ENCODE assay signal across 14 cellular contexts in genomic region chr11:132683602-132684001, GRCh38.
"Had no signal": no experiment of that assay in that cellular context is flagged by ENCODE, and none has a peak within 500 bp of the region (broad histone marks: within the 10 kb centered on the region; RNA-seq: fewer than 3 reads in every experiment).

No MANE protein-coding gene starts in this region.

- H3K9ac ChIP-seq: parathyroid adenoma had no signal

- FAIRE-seq: endometrium had no signal

- H3K27me3 ChIP-seq: esophagus squamous epithelium, left lung had no signal

- H3K4me1 ChIP-seq: esophagus squamous epithelium, left lung, parathyroid adenoma had no signal

- H3K4me3 ChIP-seq: esophagus squamous epithelium, left lung, skin epidermis had no signal

- H3K27me3 Mint-ChIP-seq: activated naive CD4-positive, alpha-beta T cell treated with anti-CD3 and anti-CD28 coated beads, Interleukin-2, amount 50 U/mL, for 24 hours had no signal

- H3K36me3 Mint-ChIP-seq: activated naive CD4-positive, alpha-beta T cell treated with anti-CD3 and anti-CD28 coated beads, Interleukin-2, amount 50 U/mL, for 24 hours had no signal

- DNase-seq: activated CD4-positive, alpha-beta T cell treated with anti-CD3 and anti-CD28 coated beads, Interleukin-2, amount 50 U/mL, for 1 hour; amygdala; esophagus squamous epithelium; foreskin melanocyte; head of caudate nucleus; islet precursor cell; left lung; retina had no signal

- H3K27ac ChIP-seq: esophagus squamous epithelium, left lung, parathyroid adenoma, skin epidermis had no signal

- H2AFZ ChIP-seq: parathyroid adenoma had no signal

- H3K36me3 ChIP-seq: esophagus squamous epithelium, left lung had no signal

- ATAC-seq: left lung had no signal

- H3K27ac Mint-ChIP-seq: activated naive CD4-positive, alpha-beta T cell treated with anti-CD3 and anti-CD28 coated beads, Interleukin-2, amount 50 U/mL, for 24 hours; T-helper 1 cell treated with Interleukin-12 subunit alpha and Interleukin-12 subunit beta and Interleukin-4 antibody, amounts not matched to agents 30 μg/mL and 1 μg/mL, for 36 hours had no signal

- H3K4me3 Mint-ChIP-seq: activated naive CD4-positive, alpha-beta T cell treated with anti-CD3 and anti-CD28 coated beads, Interleukin-2, amount 50 U/mL, for 24 hours; neural crest cell; T-helper 1 cell treated with Interleukin-12 subunit alpha and Interleukin-12 subunit beta and Interleukin-4 antibody, amounts not matched to agents 30 μg/mL and 1 μg/mL, for 36 hours had no signal

- H3K79me2 ChIP-seq: parathyroid adenoma had no signal

- H3K4me1 Mint-ChIP-seq: activated naive CD4-positive, alpha-beta T cell treated with anti-CD3 and anti-CD28 coated beads, Interleukin-2, amount 50 U/mL, for 24 hours; neural crest cell had no signal

- H3K9me3 Mint-ChIP-seq: activated naive CD4-positive, alpha-beta T cell treated with anti-CD3 and anti-CD28 coated beads, Interleukin-2, amount 50 U/mL, for 24 hours had no signal
